ENCODE assay signal across 16 cellular contexts in genomic region chr3:76724075-76724474, GRCh38.
A peak's percentile ranks its signal among the peaks of the same experiment; 100 is the strongest.
DNase-seq lines count a peak whose midpoint lies in the region; TF ChIP-seq lines count a peak whose summit lies in the region.
"Had no signal": no experiment of that assay in that cellular context is flagged by ENCODE, and none has a peak within 500 bp of the region (broad histone marks: within the 10 kb centered on the region; RNA-seq: fewer than 3 reads in every experiment).

No MANE protein-coding gene starts in this region.

- H2AFZ ChIP-seq in Loucy (ENCODE audit: low read length), result no peak overlapping the region
- H2AFZ ChIP-seq in neural progenitor cell (replicated peaks), result no peak overlapping the region

- DNase-seq in DMS 273 (lab: John Stamatoyannopoulos, UW; ENCODE audit: unreplicated experiment) (peak; percentile 1), DMS 273 treated with DMSO at 0.1 percent for 48 hours (lab: John Stamatoyannopoulos, UW) (no peak), brain microvascular endothelial cell (no peak), neural progenitor cell (ENCODE audit: low spot score) (peak; percentile 3), WERI-Rb-1 (no peak), ureter (ENCODE audit: low spot score) (no peak), HT-29 (ENCODE audit: low spot score) (no peak)
- DNase-seq: 8988T, H7, NCI-H1436, NCI-H2029, NCI-H2171, SHP77 had no signal

- H3K36me3 ChIP-seq in Loucy (ENCODE audit: insufficient read depth, low read length), result no peaks in the 10 kb centered on the region
- H3K36me3 ChIP-seq in brain microvascular endothelial cell (replicated peaks), result no peaks in the 10 kb centered on the region
- no peaks in the 10 kb centered on the region for H3K36me3 ChIP-seq in neural progenitor cell
- no peaks in the 10 kb centered on the region for H3K36me3 ChIP-seq in WERI-Rb-1
- H3K36me3 ChIP-seq: BLaER1 treated with 17β-estradiol and CSF1 and Interleukin-3, amounts not matched to agents 10 nM and 100 nM had no signal

- H3K27ac Mint-ChIP-seq in neural progenitor cell, result no peak overlapping the region
- H3K27ac Mint-ChIP-seq: IgD-negative memory B cell had no signal

- H3K79me2 ChIP-seq in Loucy (ENCODE audit: insufficient read depth, low read length), result no peaks in the 10 kb centered on the region
- H3K79me2 ChIP-seq in neural progenitor cell (ENCODE audit: low read depth), result no peaks in the 10 kb centered on the region

- H4K20me1 ChIP-seq in Loucy (ENCODE audit: insufficient read depth, low read length, poor library complexity, severe bottlenecking) (no peaks in the 10 kb centered on the region), neural progenitor cell (ENCODE audit: low read depth) (no peaks in the 10 kb centered on the region)
- H4K20me1 ChIP-seq: BLaER1 treated with 17β-estradiol and CSF1 and Interleukin-3, amounts not matched to agents 10 nM and 100 nM had no signal

- H3K9ac ChIP-seq in Loucy (ENCODE audit: low read depth, low read length, poor library complexity, severe bottlenecking) (no peak overlapping the region), neural progenitor cell (no peak overlapping the region)
- H3K9ac ChIP-seq: BLaER1 treated with 17β-estradiol and CSF1 and Interleukin-3, amounts not matched to agents 10 nM and 100 nM had no signal

- H3K9me2 ChIP-seq in Loucy (replicated peaks; ENCODE audit: low read depth, low read length), result no peaks in the 10 kb centered on the region

- H3K9me3 ChIP-seq in Loucy (ENCODE audit: insufficient read depth, low read depth, low read length) (no peaks in the 10 kb centered on the region), neural progenitor cell (ENCODE audit: low read depth) (no peaks in the 10 kb centered on the region), WERI-Rb-1 (ENCODE audit: severe bottlenecking) (no peaks in the 10 kb centered on the region)
- H3K9me3 ChIP-seq: BLaER1 treated with 17β-estradiol and CSF1 and Interleukin-3, amounts not matched to agents 10 nM and 100 nM had no signal

- peaks cover 2% of the 10 kb centered on the region for H3K27me3 Mint-ChIP-seq in neural progenitor cell (ENCODE audit: insufficient read depth, low read depth)
- H3K27me3 Mint-ChIP-seq: IgD-negative memory B cell had no signal

- no peaks in the 10 kb centered on the region for H3K9me3 Mint-ChIP-seq in neural progenitor cell

- H3K4me1 ChIP-seq in Loucy (ENCODE audit: insufficient read depth, low read length, poor library complexity, severe bottlenecking) (no peaks in the 10 kb centered on the region), neural progenitor cell (no peaks in the 10 kb centered on the region)
- H3K4me1 ChIP-seq: BLaER1 treated with 17β-estradiol and CSF1 and Interleukin-3, amounts not matched to agents 10 nM and 100 nM had no signal

- peak; percentile 27; the same call in 1 of the 2 replicates for TF ChIP-seq CTCF in Loucy (conservative IDR thresholded peaks at IDR 0.05; ENCODE audit: low read length)
- TF ChIP-seq CTCF in brain microvascular endothelial cell (IDR thresholded peaks at IDR 0.05; ENCODE audit: low read depth, low read length, missing control alignments), result peak; percentile 29
- peak; percentile 41 for TF ChIP-seq CTCF in neural progenitor cell (IDR thresholded peaks at IDR 0.05)
- no peak for TF ChIP-seq CTCF in WERI-Rb-1 (IDR thresholded peaks at IDR 0.05; ENCODE audit: low read depth, low read length)

- H3K27ac ChIP-seq in brain microvascular endothelial cell, result no peak overlapping the region
- H3K27ac ChIP-seq in neural progenitor cell, result no peak overlapping the region
- no peak overlapping the region for H3K27ac ChIP-seq in WERI-Rb-1
- H3K27ac ChIP-seq: BLaER1 treated with 17β-estradiol and CSF1 and Interleukin-3, amounts not matched to agents 10 nM and 100 nM had no signal

- H3F3A ChIP-seq in Loucy (ENCODE audit: low read depth) (no peaks in the 10 kb centered on the region), neural progenitor cell (ENCODE audit: low read depth) (no peaks in the 10 kb centered on the region)

- no peak overlapping the region for H3K4me2 ChIP-seq in Loucy (ENCODE audit: low read depth, low read length, poor library complexity, severe bottlenecking)
- no peak overlapping the region for H3K4me2 ChIP-seq in neural progenitor cell
- H3K4me2 ChIP-seq: BLaER1 treated with 17β-estradiol and CSF1 and Interleukin-3, amounts not matched to agents 10 nM and 100 nM had no signal

- H3K27me3 ChIP-seq in Loucy (ENCODE audit: insufficient read depth, low read length, poor library complexity, severe bottlenecking) (no peaks in the 10 kb centered on the region), brain microvascular endothelial cell (replicated peaks) (no peaks in the 10 kb centered on the region), neural progenitor cell (no peaks in the 10 kb centered on the region), WERI-Rb-1 (ENCODE audit: insufficient read depth, low read depth, severe bottlenecking) (no peaks in the 10 kb centered on the region)
- H3K27me3 ChIP-seq: BLaER1 treated with 17β-estradiol and CSF1 and Interleukin-3, amounts not matched to agents 10 nM and 100 nM had no signal

- in situ Hi-C loops in brain microvascular endothelial cell (cut with HindIII; ENCODE audit: low pct_ligation_motif_present, low sequenced_read_pairs), result no loop called here

- no peaks in the 10 kb centered on the region for H3K36me3 Mint-ChIP-seq in neural progenitor cell
- H3K36me3 Mint-ChIP-seq: IgD-negative memory B cell had no signal

- H3K4me3 ChIP-seq in Loucy (ENCODE audit: low read length, poor library complexity, severe bottlenecking) (no peak overlapping the region), brain microvascular endothelial cell (ENCODE audit: low read depth, low read length) (no peak overlapping the region), neural progenitor cell (no peak overlapping the region), WERI-Rb-1 (ENCODE audit: low read depth, low read length) (no peak overlapping the region)
- H3K4me3 ChIP-seq: BLaER1 treated with 17β-estradiol and CSF1 and Interleukin-3, amounts not matched to agents 10 nM and 100 nM had no signal

- no peak overlapping the region for H3K4me3 Mint-ChIP-seq in neural progenitor cell
- H3K4me3 Mint-ChIP-seq: IgD-negative memory B cell had no signal

- H3K4me1 Mint-ChIP-seq in neural progenitor cell, result peaks cover 7% of the 10 kb centered on the region
- H3K4me1 Mint-ChIP-seq: IgD-negative memory B cell had no signal

Comparison
In these comparisons a context has a peak if more than half of its experiments do, and no peak if none do; other contexts are left out.
1. DNase-seq: peak in DMS 273 (single experiment) and neural progenitor cell (single experiment); none in DMS 273 treated with DMSO at 0.1 percent for 48 hours (single experiment), brain microvascular endothelial cell (single experiment), WERI-Rb-1 (single experiment), ureter (single experiment) and HT-29 (single experiment).